In genomic region chr13:110329258-110329657, GRCh38 we compare ENCODE assay signal across 23 cellular contexts. TPM values are rescaled to one million over a fixed set of nuclear protein-coding genes. Genes with fewer than 3 reads are reported as not detected.
DNase-seq lines count a peak whose midpoint lies in the region; ATAC-seq and TF ChIP-seq lines count a peak whose summit lies in the region.
"Had no signal": no experiment of that assay in that cellular context is flagged by ENCODE, and none has a peak within 500 bp of the region (broad histone marks: within the 10 kb centered on the region; RNA-seq: fewer than 3 reads in every experiment).

No MANE protein-coding gene starts in this region.

- POLR2A ChIA-PET in activated CD8-positive, alpha-beta T cell treated with anti-CD3 and anti-CD28 coated beads, Interleukin-2, amount 10 ng/mL, durations not matched to agents 7 days and 5 days (lab: Charles Lee) = no interaction called here

- peaks cover 9% of the 10 kb centered on the region for H3K4me1 Mint-ChIP-seq in Calu3 (ENCODE audit: low read depth, unreplicated experiment)
- H3K4me1 Mint-ChIP-seq in activated CD8-positive, alpha-beta T cell treated with anti-CD3 and anti-CD28 coated beads, Interleukin-2, amount 10 ng/mL, durations not matched to agents 7 days and 5 days (ENCODE audit: low read depth) = no peaks in the 10 kb centered on the region

- H3K27ac Mint-ChIP-seq in Calu3 (ENCODE audit: unreplicated experiment) = no peak overlapping the region
- H3K27ac Mint-ChIP-seq in activated CD8-positive, alpha-beta T cell treated with anti-CD3 and anti-CD28 coated beads, Interleukin-2, amount 10 ng/mL, durations not matched to agents 7 days and 5 days = no peak overlapping the region

- H3K4me1 ChIP-seq in right atrium auricular region (peaks cover 0 to 92% of the 10 kb centered on the region in 2 donors), prostate gland (replicated peaks) (no peaks in the 10 kb centered on the region)
- H3K4me1 ChIP-seq: parathyroid adenoma had no signal

- H3K4me3 ChIP-seq in right atrium auricular region (no peak overlapping the region), prostate gland (no peak overlapping the region)
- H3K4me3 ChIP-seq: BLaER1 treated with 17β-estradiol and CSF1 and Interleukin-3, amounts not matched to agents 10 nM and 100 nM; GM12878; SK-N-MC had no signal

- H3K9me3 ChIP-seq in right atrium auricular region (no peaks in the 10 kb centered on the region), prostate gland (no peaks in the 10 kb centered on the region)

- TF ChIP-seq CTCF in right atrium auricular region (IDR thresholded peaks at IDR 0.05) (no peak), prostate gland (IDR thresholded peaks at IDR 0.05) (no peak), Calu3 (IDR thresholded peaks at IDR 0.05; ENCODE audit: unreplicated experiment) (no peak)

- no peaks in the 10 kb centered on the region for H3K27me3 Mint-ChIP-seq in Calu3 (ENCODE audit: unreplicated experiment)
- peaks cover 12% of the 10 kb centered on the region for H3K27me3 Mint-ChIP-seq in activated CD8-positive, alpha-beta T cell treated with anti-CD3 and anti-CD28 coated beads, Interleukin-2, amount 10 ng/mL, durations not matched to agents 7 days and 5 days (ENCODE audit: low read depth)

- DNase-seq in right atrium auricular region (ENCODE audit: low spot score) (no peak), left ventricle myocardium superior (no peak), fibroblast of peridontal ligament (ENCODE audit: extremely low read depth) (peak; percentile 36), prostate gland (ENCODE audit: low spot score) (no peak), Calu3 (no peak)
- no peak for DNase-seq in activated CD4-positive, alpha-beta T cell treated with anti-CD3 and anti-CD28 coated beads, Interleukin-2, amount 50 U/mL, for 1 hour
- DNase-seq in activated CD8-positive, alpha-beta T cell treated with anti-CD3 and anti-CD28 coated beads, Interleukin-2, amount 10 ng/mL, durations not matched to agents 7 days and 5 days = no peak
- DNase-seq: activated CD4-positive, alpha-beta T cell treated with anti-CD3 and anti-CD28 coated beads for 1 hour; activated naive CD4-positive, alpha-beta T cell; amygdala; GDM1; Kasumi-1; NCI-H2171; PC-3; small intestine; stimulated activated CD4-positive, alpha-beta T cell treated with anti-CD3 and anti-CD28 coated beads, Interleukin-4, amount 100 ng/mL, for 24 hours; T-helper 9 cell had no signal

- no peaks in the 10 kb centered on the region for H3K36me3 Mint-ChIP-seq in Calu3 (ENCODE audit: insufficient read depth, unreplicated experiment)
- H3K36me3 Mint-ChIP-seq in activated CD8-positive, alpha-beta T cell treated with anti-CD3 and anti-CD28 coated beads, Interleukin-2, amount 10 ng/mL, durations not matched to agents 7 days and 5 days (ENCODE audit: low read depth) = no peaks in the 10 kb centered on the region

- no peaks in the 10 kb centered on the region for H3K9me3 Mint-ChIP-seq in Calu3 (ENCODE audit: low read depth, unreplicated experiment)
- no peaks in the 10 kb centered on the region for H3K9me3 Mint-ChIP-seq in activated CD8-positive, alpha-beta T cell treated with anti-CD3 and anti-CD28 coated beads, Interleukin-2, amount 10 ng/mL, durations not matched to agents 7 days and 5 days (ENCODE audit: insufficient read depth)

- no peaks in the 10 kb centered on the region for H3K27me3 ChIP-seq in right atrium auricular region
- H3K27me3 ChIP-seq in prostate gland (replicated peaks; ENCODE audit: insufficient read depth) = no peaks in the 10 kb centered on the region
- H3K27me3 ChIP-seq: BLaER1 treated with 17β-estradiol and CSF1 and Interleukin-3, amounts not matched to agents 10 nM and 100 nM had no signal

- 82% methylated on average over 6 of the region's 6 CpGs for WGBS in prostate gland

- H3K27ac ChIP-seq in right atrium auricular region (peak overlapping the region; percentile 73 to 74), prostate gland (peak overlapping the region; percentile 69 to 80)
- H3K27ac ChIP-seq: BLaER1 treated with 17β-estradiol and CSF1 and Interleukin-3, amounts not matched to agents 10 nM and 100 nM; parathyroid adenoma; SK-N-MC had no signal

- no peak for TF ChIP-seq POLR2A in prostate gland (IDR thresholded peaks at IDR 0.05)

- intact Hi-C loops in left ventricle myocardium superior (cut with micrococcal nuclease) (no loop called here), prostate gland (cut with DNase I) (no loop called here), Calu3 (cut with micrococcal nuclease; ENCODE audit: unreplicated experiment) (no loop called here)

- H3K36me3 ChIP-seq in right atrium auricular region = no peaks in the 10 kb centered on the region
- no peaks in the 10 kb centered on the region for H3K36me3 ChIP-seq in prostate gland
- H3K36me3 ChIP-seq: BLaER1 treated with 17β-estradiol and CSF1 and Interleukin-3, amounts not matched to agents 10 nM and 100 nM had no signal

- no TSS peak for BruUV-seq in Calu3 (replicated peaks; lab: Mats Ljungman, UMichigan)

- H3K4me3 Mint-ChIP-seq in Calu3 (ENCODE audit: low read depth, unreplicated experiment) = no peak overlapping the region
- no peak overlapping the region for H3K4me3 Mint-ChIP-seq in activated CD8-positive, alpha-beta T cell treated with anti-CD3 and anti-CD28 coated beads, Interleukin-2, amount 10 ng/mL, durations not matched to agents 7 days and 5 days

- ATAC-seq in left ventricle myocardium superior (no peak), HG03039 (IDR thresholded peaks at IDR 0.05; ENCODE audit: unreplicated experiment) (no peak)
- no peak for ATAC-seq in activated CD8-positive, alpha-beta T cell treated with anti-CD3 and anti-CD28 coated beads, Interleukin-2, amount 10 ng/mL, durations not matched to agents 7 days and 5 days
- ATAC-seq: HCT116, PC-3 had no signal

- CTCF ChIA-PET in Calu3 (lab: Charles Lee) = no interaction called here
- CTCF ChIA-PET in activated CD8-positive, alpha-beta T cell treated with anti-CD3 and anti-CD28 coated beads, Interleukin-2, amount 10 ng/mL, durations not matched to agents 7 days and 5 days (lab: Charles Lee) = no interaction called here

RNA-seq across cellular contexts. Expression of gene COL4A2, which starts 22.2 kb away (rescaled TPM):
- 100 to 1,000 TPM; 141 to 153 TPM for total RNA-seq in right atrium auricular region
- total RNA-seq in left ventricle myocardium superior = 126 TPM
- 100 to 1,000 TPM in 1 of 2 donors, 10 to 100 TPM in 1; 82.8 to 193 TPM for total RNA-seq in prostate gland
- 0.42 and 1.0 TPM in 2 replicates for total RNA-seq in Calu3 (2022)
- total RNA-seq in activated CD8-positive, alpha-beta T cell treated with anti-CD3 and anti-CD28 coated beads, Interleukin-2, amount 10 ng/mL, durations not matched to agents 7 days and 5 days = not detected

RNA-seq across cellular contexts. Expression of gene COL4A1, which starts 22.3 kb away (rescaled TPM):
- total RNA-seq in right atrium auricular region = 100 to 1,000 TPM; 140 to 201 TPM
- 119 TPM for total RNA-seq in left ventricle myocardium superior
- 100 to 1,000 TPM in 1 of 2 donors, 10 to 100 TPM in 1; 37.3 to 132 TPM for total RNA-seq in prostate gland
- total RNA-seq in Calu3 (2022) = 0.12 TPM in 1 of 2 replicates, not detected in the other
- not detected for total RNA-seq in activated CD8-positive, alpha-beta T cell treated with anti-CD3 and anti-CD28 coated beads, Interleukin-2, amount 10 ng/mL, durations not matched to agents 7 days and 5 days

Comparison
In these comparisons a context has a peak if more than half of its experiments do, and no peak if none do; other contexts are left out.
1. RNA of gene COL4A2, which starts 22.2 kb away (total RNA-seq): 82.8 to 193 TPM in prostate gland, 141 to 153 TPM in right atrium auricular region and 126 TPM in left ventricle myocardium superior (single experiment); 0.42 to 1.0 TPM in Calu3 and not detected in activated CD8-positive, alpha-beta T cell treated with anti-CD3 and anti-CD28 coated beads, Interleukin-2, amount 10 ng/mL, durations not matched to agents 7 days and 5 days; every median in the first group is over 10 times any median in the second.
2. RNA of gene COL4A1, which starts 22.3 kb away (total RNA-seq): 140 to 201 TPM in right atrium auricular region, 37.3 to 132 TPM in prostate gland and 119 TPM in left ventricle myocardium superior (single experiment); 0.12 TPM in Calu3 and not detected in activated CD8-positive, alpha-beta T cell treated with anti-CD3 and anti-CD28 coated beads, Interleukin-2, amount 10 ng/mL, durations not matched to agents 7 days and 5 days; every median in the first group is over 10 times any median in the second.